1 cellular context compared by ENCODE assay signal in genomic region chr2:120745420-120746178, GRCh38.
TF ChIP-seq lines count a peak whose summit lies in the region.

No MANE protein-coding gene starts in this region.

TF ChIP-seq in WTC11, 78 proteins besides CTCF, POLR2A, EP300 and RAD21 (continued from another document):
- no peak for TF ChIP-seq ARID4B (CRISPR knock-in tag; IDR thresholded peaks at IDR 0.05; ENCODE audit: borderline replicate concordance)
- TF ChIP-seq TEAD4 (CRISPR knock-in tag; IDR thresholded peaks at IDR 0.05): no peak
- no peak for TF ChIP-seq NFE2L1 (CRISPR knock-in tag; IDR thresholded peaks at IDR 0.05)
